ENCODE assay signal across 8 cellular contexts in the genomic region with DNA sequence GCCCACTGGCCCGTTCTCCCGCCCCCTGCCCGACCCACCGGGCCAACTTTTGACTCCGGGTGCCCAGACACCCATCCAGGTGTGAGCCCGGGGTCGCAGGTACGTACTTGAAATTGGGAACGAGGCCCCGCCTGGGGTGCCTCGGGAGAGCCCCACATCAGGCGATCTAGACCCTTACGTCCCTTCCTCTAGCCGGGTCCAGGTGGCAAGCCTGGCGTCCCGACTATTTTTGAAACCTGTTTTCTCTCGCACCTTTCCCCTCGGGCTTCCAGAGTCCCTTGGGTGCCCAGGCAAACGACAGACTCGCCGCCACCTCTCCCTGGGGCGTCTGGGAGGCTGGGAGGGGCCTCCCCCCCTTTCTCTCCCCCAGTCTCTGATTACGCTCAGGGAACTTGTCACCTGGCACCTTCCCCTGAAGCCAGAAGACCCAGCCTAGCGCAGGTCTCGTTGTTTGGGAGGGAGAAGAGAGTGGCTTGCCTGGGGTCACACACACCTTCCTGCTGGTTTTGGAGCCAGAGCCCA. TPM values are rescaled to one million over a fixed set of nuclear protein-coding genes. Genes with fewer than 3 reads are reported as not detected.
A peak's percentile ranks its signal among the peaks of the same experiment; 100 is the strongest.
DNase-seq lines count a peak whose midpoint lies in the region; ATAC-seq and TF ChIP-seq lines count a peak whose summit lies in the region.

No MANE protein-coding gene starts in this region.

- TF ChIP-seq CTCF in left lung (IDR thresholded peaks at IDR 0.05) (no peak), tibial nerve (IDR thresholded peaks at IDR 0.05) (no peak)

- peak overlapping the region; percentile 86 for H3K4me3 Mint-ChIP-seq in activated naive CD4-positive, alpha-beta T cell treated with anti-CD3 and anti-CD28 coated beads for 36 hours
- peak overlapping the region; percentile 87 for H3K4me3 Mint-ChIP-seq in activated naive CD8-positive, alpha-beta T cell treated with anti-CD3 and anti-CD28 coated beads for 36 hours

- H3K4me3 ChIP-seq in left lung: peak overlapping the region; percentile 81 to 84
- peak overlapping the region; percentile 54 to 97 (median 90) for H3K4me3 ChIP-seq in tibial nerve

- H3K27me3 ChIP-seq in left lung (no peaks in the 10 kb centered on the region), tibial nerve (no peaks in the 10 kb centered on the region)

- peaks cover 14 to 51% of the 10 kb centered on the region in 2 donors for H3K4me1 ChIP-seq in left lung
- peaks cover 0 to 41% (median 19%) of the 10 kb centered on the region in 4 donors for H3K4me1 ChIP-seq in tibial nerve

- peak overlapping the region; percentile 64 for H3K27ac Mint-ChIP-seq in activated naive CD4-positive, alpha-beta T cell treated with anti-CD3 and anti-CD28 coated beads for 36 hours
- peak overlapping the region; percentile 76 for H3K27ac Mint-ChIP-seq in activated naive CD8-positive, alpha-beta T cell treated with anti-CD3 and anti-CD28 coated beads for 36 hours

- no peak for TF ChIP-seq EP300 in tibial nerve (IDR thresholded peaks at IDR 0.05)

- ATAC-seq in left lung: peak; percentile 37

- H3K36me3 ChIP-seq in left lung: no peaks in the 10 kb centered on the region
- no peaks in the 10 kb centered on the region for H3K36me3 ChIP-seq in tibial nerve

- no peak for TF ChIP-seq POLR2A in tibial nerve (IDR thresholded peaks at IDR 0.05)

- no peaks in the 10 kb centered on the region for H3K9me3 Mint-ChIP-seq in activated naive CD4-positive, alpha-beta T cell treated with anti-CD3 and anti-CD28 coated beads for 36 hours
- no peaks in the 10 kb centered on the region for H3K9me3 Mint-ChIP-seq in activated naive CD8-positive, alpha-beta T cell treated with anti-CD3 and anti-CD28 coated beads for 36 hours

- H3K27me3 Mint-ChIP-seq in activated naive CD4-positive, alpha-beta T cell treated with anti-CD3 and anti-CD28 coated beads for 36 hours (ENCODE audit: low read depth): no peaks in the 10 kb centered on the region
- no peaks in the 10 kb centered on the region for H3K27me3 Mint-ChIP-seq in activated naive CD8-positive, alpha-beta T cell treated with anti-CD3 and anti-CD28 coated beads for 36 hours

- intact Hi-C loops in activated naive CD4-positive, alpha-beta T cell treated with anti-CD3 and anti-CD28 coated beads for 36 hours (cut with micrococcal nuclease): no loop called here
- intact Hi-C loops in left lung (cut with DNase I): no loop called here

- H3K4me1 Mint-ChIP-seq in activated naive CD4-positive, alpha-beta T cell treated with anti-CD3 and anti-CD28 coated beads for 36 hours (ENCODE audit: low read depth): peaks cover 44% of the 10 kb centered on the region
- H3K4me1 Mint-ChIP-seq in activated naive CD8-positive, alpha-beta T cell treated with anti-CD3 and anti-CD28 coated beads for 36 hours: peaks cover 42% of the 10 kb centered on the region

- H3K36me3 Mint-ChIP-seq in activated naive CD4-positive, alpha-beta T cell treated with anti-CD3 and anti-CD28 coated beads for 36 hours (ENCODE audit: low read depth): no peaks in the 10 kb centered on the region
- no peaks in the 10 kb centered on the region for H3K36me3 Mint-ChIP-seq in activated naive CD8-positive, alpha-beta T cell treated with anti-CD3 and anti-CD28 coated beads for 36 hours

- DNase-seq in activated naive CD4-positive, alpha-beta T cell treated with anti-CD3 and anti-CD28 coated beads for 36 hours: peak; percentile 49
- no peak for DNase-seq in activated naive CD4-positive, alpha-beta T cell treated with Interleukin-2 at 50 U/mL for 16 hours
- DNase-seq in activated naive CD8-positive, alpha-beta T cell treated with anti-CD3 and anti-CD28 coated beads for 36 hours: peak; percentile 22
- DNase-seq in left lung (no peak), tibial nerve (ENCODE audit: low spot score in 2 of 2) (no peak), ureter (ENCODE audit: low spot score) (no peak), pons (ENCODE audit: low spot score) (no peak), HuH-7 (ENCODE audit: low spot score) (no peak)

- H3K27ac ChIP-seq in left lung (peak overlapping the region; percentile 80), tibial nerve (peak overlapping the region; percentile 19 to 94 (median 82))

- H3K9me3 ChIP-seq in left lung (no peaks in the 10 kb centered on the region), tibial nerve (no peaks in the 10 kb centered on the region)

- WGBS in tibial nerve, 2 donors: 10 to 22% methylated on average over 13 to 25 of the region's 25 CpGs

- CTCF ChIA-PET in activated naive CD4-positive, alpha-beta T cell treated with anti-CD3 and anti-CD28 coated beads for 36 hours (lab: Charles Lee): interaction anchor here (3.4 kb wide), 1 partner anchor 28 kb away, joined by 12 read pairs; no protein-coding TSS in a partner anchor

RNA-seq across cellular contexts. Expression of gene LDLRAP1, which starts 0.9 kb away (rescaled TPM):
- total RNA-seq in activated naive CD4-positive, alpha-beta T cell treated with anti-CD3 and anti-CD28 coated beads for 36 hours: 10 to 100 TPM; 19.1 to 19.7 TPM
- 10 to 100 TPM; 14.3 to 17.4 TPM for total RNA-seq in activated naive CD8-positive, alpha-beta T cell treated with anti-CD3 and anti-CD28 coated beads for 36 hours
- total RNA-seq in left lung: 10 to 100 TPM; 24.2 to 25.0 TPM
- 10 to 100 TPM; 10.9 to 28.5 (median 14.7) TPM for total RNA-seq in tibial nerve
- 14.4 TPM for total RNA-seq in ureter

Comparison
In these comparisons a context has a peak if more than half of its experiments do, and no peak if none do; other contexts are left out.
1. DNase-seq: peak in activated naive CD4-positive, alpha-beta T cell treated with anti-CD3 and anti-CD28 coated beads for 36 hours (single experiment) and activated naive CD8-positive, alpha-beta T cell treated with anti-CD3 and anti-CD28 coated beads for 36 hours (single experiment); none in activated naive CD4-positive, alpha-beta T cell treated with Interleukin-2 at 50 U/mL for 16 hours (single experiment), left lung (0 of 2), tibial nerve (0 of 2), ureter (single experiment), pons (single experiment) and HuH-7 (single experiment).